Comparison of ENCODE assay signal across 39 cellular contexts in genomic region chr7:100933735-100934134, GRCh38. TPM values are rescaled to one million over a fixed set of nuclear protein-coding genes. Genes with fewer than 3 reads are reported as not detected.
"Had no signal": no experiment of that assay in that cellular context is flagged by ENCODE, and none has a peak within 500 bp of the region (broad histone marks: within the 10 kb centered on the region; RNA-seq: fewer than 3 reads in every experiment).

No MANE protein-coding gene starts in this region.

- H3K79me2 ChIP-seq: hepatocyte had no signal

- H3K27me3 ChIP-seq: ascending aorta, hepatocyte, pancreas, sigmoid colon, upper lobe of left lung had no signal

- ATAC-seq: effector memory CD8-positive, alpha-beta T cell; gastroesophageal sphincter; left colon; naive thymus-derived CD4-positive, alpha-beta T cell; pancreas; psoas muscle; stimulated activated memory B cell treated with anti-CD40 and anti-IgM and Interleukin-4, amounts not matched to agents 10 μg/mL and 1 μg/mL and 100 μg/mL, for 72 hours; stimulated activated naive CD8-positive, alpha-beta T cell treated with anti-CD3 and anti-CD28 coated beads, Interleukin-15, amount 100 ng/mL, for 72 hours had no signal

- H3K4me3 ChIP-seq: ascending aorta, coronary artery, gastroesophageal sphincter, hepatocyte, pancreas, psoas muscle, sigmoid colon, upper lobe of left lung had no signal

- H3K4me2 ChIP-seq: hepatocyte had no signal

- H3K27ac ChIP-seq: ascending aorta, coronary artery, gastroesophageal sphincter, hepatocyte, pancreas, psoas muscle, sigmoid colon, upper lobe of left lung, VCaP had no signal

- H2AFZ ChIP-seq: hepatocyte had no signal

- H3K27ac Mint-ChIP-seq: activated CD4-positive, alpha-beta memory T cell treated with anti-CD3 and anti-CD28 coated beads for 36 hours; activated CD4-positive, alpha-beta T cell treated with anti-CD3 and anti-CD28 coated beads, Interleukin-2, amount 10 ng/mL, durations not matched to agents 24 days and 14 days; activated naive CD4-positive, alpha-beta T cell treated with anti-CD3 and anti-CD28 coated beads, Interleukin-2, amount 10 ng/mL, durations not matched to agents 7 days and 5 days; activated naive CD8-positive, alpha-beta T cell treated with anti-CD3 and anti-CD28 coated beads, Interleukin-2, amount 10 ng/mL, durations not matched to agents 7 days and 5 days; activated T-cell treated with anti-CD3 and anti-CD28 coated beads, Interleukin-2, amount 50 U/mL, for 24 hours; brain; effector memory CD8-positive, alpha-beta T cell; immature natural killer cell; mesothelial cell of epicardium; naive thymus-derived CD4-positive, alpha-beta T cell; stimulated activated memory B cell treated with anti-CD40 and anti-IgM and Interleukin-4, amounts not matched to agents 10 μg/mL and 1 μg/mL and 100 μg/mL, for 72 hours; stimulated activated naive CD8-positive, alpha-beta T cell treated with anti-CD3 and anti-CD28 coated beads, Interleukin-15, amount 100 ng/mL, for 72 hours had no signal

- DNase-seq: activated CD4-positive, alpha-beta memory T cell treated with anti-CD3 and anti-CD28 coated beads for 36 hours; activated CD4-positive, alpha-beta T cell treated with anti-CD3 and anti-CD28 coated beads, Interleukin-2, amount 10 ng/mL, durations not matched to agents 24 days and 14 days; activated CD4-positive, CD25-positive, alpha-beta regulatory T cell treated with anti-CD3 and anti-CD28 coated beads, Interleukin-2, amount 50 U/mL, for 72 hours; activated CD8-positive, alpha-beta memory T cell treated with anti-CD3 and anti-CD28 coated beads, Interleukin-2, amount 50 U/mL, for 4 hours; activated gamma-delta T cell; activated naive CD4-positive, alpha-beta T cell treated with anti-CD3 and anti-CD28 coated beads, Interleukin-2, amount 10 ng/mL, durations not matched to agents 7 days and 5 days; activated naive CD8-positive, alpha-beta T cell treated with anti-CD3 and anti-CD28 coated beads, Interleukin-2, amount 10 ng/mL, durations not matched to agents 7 days and 5 days; activated T-cell treated with anti-CD3 and anti-CD28 coated beads, Interleukin-2, amount 50 U/mL, for 24 hours; effector memory CD8-positive, alpha-beta T cell; immature natural killer cell; kidney; left colon; mammary epithelial cell; naive thymus-derived CD4-positive, alpha-beta T cell; nucleus accumbens; pancreas; psoas muscle; sigmoid colon; small intestine; stimulated activated CD4-positive, alpha-beta T cell treated with anti-CD3 and anti-CD28 coated beads, Interleukin-1b, Interleukin-23, amount 100 ng/mL, for 48 hours; stimulated activated CD4-positive, alpha-beta T cell treated with anti-CD3 and anti-CD28 coated beads, Interleukin-4, amount 100 ng/mL, for 4 hours; stimulated activated CD8-positive, alpha-beta memory T cell treated with anti-CD3 and anti-CD28 coated beads, Interleukin-4, amount 100 ng/mL, for 48 hours; stimulated activated naive CD8-positive, alpha-beta T cell treated with anti-CD3 and anti-CD28 coated beads, Interleukin-15, amount 100 ng/mL, for 72 hours; substantia nigra; upper lobe of left lung had no signal

- H3K4me1 Mint-ChIP-seq: activated CD4-positive, alpha-beta T cell treated with anti-CD3 and anti-CD28 coated beads, Interleukin-2, amount 10 ng/mL, durations not matched to agents 24 days and 14 days; activated naive CD4-positive, alpha-beta T cell treated with anti-CD3 and anti-CD28 coated beads, Interleukin-2, amount 10 ng/mL, durations not matched to agents 7 days and 5 days; activated naive CD8-positive, alpha-beta T cell treated with anti-CD3 and anti-CD28 coated beads, Interleukin-2, amount 10 ng/mL, durations not matched to agents 7 days and 5 days; brain; immature natural killer cell; naive thymus-derived CD4-positive, alpha-beta T cell; neural crest cell; stimulated activated memory B cell treated with anti-CD40 and anti-IgM and Interleukin-4, amounts not matched to agents 10 μg/mL and 1 μg/mL and 100 μg/mL, for 72 hours; stimulated activated naive CD8-positive, alpha-beta T cell treated with anti-CD3 and anti-CD28 coated beads, Interleukin-15, amount 100 ng/mL, for 72 hours had no signal

- H3K9me3 Mint-ChIP-seq: activated CD4-positive, alpha-beta T cell treated with anti-CD3 and anti-CD28 coated beads, Interleukin-2, amount 10 ng/mL, durations not matched to agents 24 days and 14 days; effector memory CD8-positive, alpha-beta T cell had no signal

- H3K36me3 ChIP-seq: ascending aorta, gastroesophageal sphincter, pancreas, sigmoid colon, upper lobe of left lung had no signal

- H3K4me3 Mint-ChIP-seq: activated CD4-positive, alpha-beta memory T cell treated with anti-CD3 and anti-CD28 coated beads for 36 hours; activated CD4-positive, alpha-beta T cell treated with anti-CD3 and anti-CD28 coated beads, Interleukin-2, amount 10 ng/mL, durations not matched to agents 24 days and 14 days; activated naive CD4-positive, alpha-beta T cell treated with anti-CD3 and anti-CD28 coated beads, Interleukin-2, amount 10 ng/mL, durations not matched to agents 7 days and 5 days; activated naive CD8-positive, alpha-beta T cell treated with anti-CD3 and anti-CD28 coated beads, Interleukin-2, amount 10 ng/mL, durations not matched to agents 7 days and 5 days; activated T-cell treated with anti-CD3 and anti-CD28 coated beads, Interleukin-2, amount 50 U/mL, for 24 hours; brain; effector memory CD8-positive, alpha-beta T cell; immature natural killer cell; mesothelial cell of epicardium; naive thymus-derived CD4-positive, alpha-beta T cell; neural crest cell; stimulated activated memory B cell treated with anti-CD40 and anti-IgM and Interleukin-4, amounts not matched to agents 10 μg/mL and 1 μg/mL and 100 μg/mL, for 72 hours; stimulated activated naive CD8-positive, alpha-beta T cell treated with anti-CD3 and anti-CD28 coated beads, Interleukin-15, amount 100 ng/mL, for 72 hours had no signal

- H3K4me1 ChIP-seq: ascending aorta, gastroesophageal sphincter, pancreas, psoas muscle, sigmoid colon, upper lobe of left lung had no signal

- H3K9me3 ChIP-seq: pancreas, psoas muscle, upper lobe of left lung had no signal

- H3K36me3 Mint-ChIP-seq: activated CD4-positive, alpha-beta memory T cell treated with anti-CD3 and anti-CD28 coated beads for 36 hours; activated naive CD4-positive, alpha-beta T cell treated with anti-CD3 and anti-CD28 coated beads, Interleukin-2, amount 10 ng/mL, durations not matched to agents 7 days and 5 days; activated naive CD8-positive, alpha-beta T cell treated with anti-CD3 and anti-CD28 coated beads, Interleukin-2, amount 10 ng/mL, durations not matched to agents 7 days and 5 days; brain; immature natural killer cell had no signal

RNA-seq across cellular contexts. Expression of gene MUC3A, which starts 15.6 kb away (rescaled TPM):
- total RNA-seq: activated CD4-positive, alpha-beta T cell treated with anti-CD3 and anti-CD28 coated beads, Interleukin-2, amount 10 ng/mL, durations not matched to agents 24 days and 14 days; activated naive CD8-positive, alpha-beta T cell treated with anti-CD3 and anti-CD28 coated beads, Interleukin-2, amount 10 ng/mL, durations not matched to agents 7 days and 5 days; ascending aorta; endothelial cell of umbilical vein; fibroblast of lung; fibroblast of villous mesenchyme; naive thymus-derived CD4-positive, alpha-beta T cell; T-helper 2 cell treated with Interferon-gamma antibody and Interleukin-4, amounts not matched to agents 100 ng/mL and 5 ng/mL, for 36 hours had no signal
- polyA plus RNA-seq: endothelial cell of umbilical vein; fibroblast of lung; immature natural killer cell; naive thymus-derived CD4-positive, alpha-beta T cell had no signal

RNA-seq across cellular contexts. Expression of gene MUC12, which starts 35.6 kb away (rescaled TPM):
- total RNA-seq: activated naive CD8-positive, alpha-beta T cell treated with anti-CD3 and anti-CD28 coated beads, Interleukin-2, amount 10 ng/mL, durations not matched to agents 7 days and 5 days; endothelial cell of umbilical vein; fibroblast of villous mesenchyme; liver; naive thymus-derived CD4-positive, alpha-beta T cell had no signal
- polyA plus RNA-seq: endothelial cell of umbilical vein; naive thymus-derived CD4-positive, alpha-beta T cell had no signal

RNA-seq across cellular contexts. Expression of gene ACHE, which starts 38.0 kb away (rescaled TPM):
- total RNA-seq: activated CD4-positive, alpha-beta memory T cell treated with anti-CD3 and anti-CD28 coated beads for 36 hours; activated CD4-positive, alpha-beta T cell treated with anti-CD3 and anti-CD28 coated beads, Interleukin-2, amount 10 ng/mL, durations not matched to agents 24 days and 14 days; fibroblast of villous mesenchyme had no signal
- polyA plus RNA-seq: immature natural killer cell; naive thymus-derived CD4-positive, alpha-beta T cell had no signal
